In the genomic region with DNA sequence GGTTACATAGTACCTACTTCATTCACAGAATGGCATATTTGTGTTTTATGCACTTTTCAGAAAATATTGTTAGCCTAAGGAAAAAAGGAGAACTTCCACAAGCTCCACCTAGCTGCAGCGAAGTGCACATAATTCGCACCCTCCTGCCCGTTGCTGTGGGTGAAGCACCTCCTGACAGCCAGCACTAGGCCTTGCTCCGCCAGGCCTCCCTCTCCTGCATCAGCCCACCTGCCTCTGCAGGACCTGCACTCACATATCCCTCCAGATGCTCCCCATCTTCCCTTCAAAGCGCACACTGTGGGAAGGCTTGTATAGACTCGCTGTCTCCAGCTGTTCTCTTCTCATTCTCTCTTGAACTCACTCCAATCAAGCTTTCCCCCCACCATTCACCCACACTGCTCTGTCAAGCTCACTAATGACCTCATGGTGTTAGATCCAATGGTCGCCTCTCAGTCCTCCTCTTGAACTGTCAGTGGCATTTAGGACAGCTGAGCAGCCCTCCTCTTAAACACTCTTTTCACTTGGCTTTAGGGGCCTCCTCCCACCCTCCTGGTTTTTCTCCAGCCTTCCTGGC, we compare ENCODE assay signal across 21 cellular contexts. TPM values are rescaled to one million over a fixed set of nuclear protein-coding genes. Genes with fewer than 3 reads are reported as not detected.
DNase-seq lines count a peak whose midpoint lies in the region; ATAC-seq and TF ChIP-seq lines count a peak whose summit lies in the region.
"Had no signal": no experiment of that assay in that cellular context is flagged by ENCODE, and none has a peak within 500 bp of the region (broad histone marks: within the 10 kb centered on the region; RNA-seq: fewer than 3 reads in every experiment).

No MANE protein-coding gene starts in this region.

- H3K27ac Mint-ChIP-seq in WTC11: no peak overlapping the region
- H3K27ac Mint-ChIP-seq: activated naive CD4-positive, alpha-beta T cell treated with anti-CD3 and anti-CD28 coated beads, Interleukin-2, amount 10 ng/mL, durations not matched to agents 7 days and 5 days; CD8-positive, alpha-beta T cell; nephron progenitor cell had no signal

- H3K4me1 Mint-ChIP-seq in WTC11: peaks cover 21% of the 10 kb centered on the region

- H3K36me3 Mint-ChIP-seq in WTC11: no peaks in the 10 kb centered on the region
- H3K36me3 Mint-ChIP-seq: activated naive CD4-positive, alpha-beta T cell treated with anti-CD3 and anti-CD28 coated beads, Interleukin-2, amount 10 ng/mL, durations not matched to agents 7 days and 5 days; CD8-positive, alpha-beta T cell had no signal

- no peak for TF ChIP-seq CTCF in WTC11 (IDR thresholded peaks at IDR 0.05)

- DNase-seq in SKM-1 treated with dmso at 0.1 percent for 144 hours (lab: John Stamatoyannopoulos, UW; ENCODE audit: unreplicated experiment) (peak; percentile 26), SKM-1 (lab: John Stamatoyannopoulos, UW; ENCODE audit: unreplicated experiment) (no peak), Kasumi-1 (lab: John Stamatoyannopoulos, UW) (peak; percentile 64 to 72), WTC11 (ENCODE audit: low spot score) (no peak), retina (peak; percentile 44), NCI-H2227 (lab: John Stamatoyannopoulos, UW; ENCODE audit: unreplicated experiment) (no peak), left lobe of liver (ENCODE audit: low spot score) (no peak), COLO829 (ENCODE audit: low spot score) (no peak)
- DNase-seq: activated CD4-positive, CD25-positive, alpha-beta regulatory T cell treated with anti-CD3 and anti-CD28 coated beads, Interleukin-2, amount 50 U/mL, for 72 hours; activated CD8-positive, alpha-beta memory T cell treated with anti-CD3 and anti-CD28 coated beads, Interleukin-2, amount 50 U/mL, for 4 hours; activated naive CD4-positive, alpha-beta T cell treated with anti-CD3 and anti-CD28 coated beads, Interleukin-2, amount 10 ng/mL, durations not matched to agents 7 days and 5 days; effector memory CD4-positive, alpha-beta T cell; foreskin melanocyte; GM23248; mammary epithelial cell; NCI-H526; nephron progenitor cell; Peyer's patch; T-helper 1 cell; testis had no signal

- H3K27me3 Mint-ChIP-seq in WTC11 (ENCODE audit: low read depth): peaks cover 41% of the 10 kb centered on the region

- H3K4me3 Mint-ChIP-seq in WTC11: no peak overlapping the region
- H3K4me3 Mint-ChIP-seq: activated naive CD4-positive, alpha-beta T cell treated with anti-CD3 and anti-CD28 coated beads, Interleukin-2, amount 10 ng/mL, durations not matched to agents 7 days and 5 days; CD8-positive, alpha-beta T cell; nephron progenitor cell had no signal

- peak; percentile 4; the same call in 1 of the 2 replicates for ATAC-seq in WTC11
- no peak for ATAC-seq in left lobe of liver
- ATAC-seq: CD8-positive, alpha-beta T cell had no signal

- POLR2A ChIA-PET in WTC11 (lab: Charles Lee): interaction anchor here (1.2 kb wide), 1 partner anchor 19 kb away, joined by 3 read pairs; no protein-coding TSS in a partner anchor

- H3K9me3 Mint-ChIP-seq in WTC11: no peaks in the 10 kb centered on the region
- H3K9me3 Mint-ChIP-seq: activated naive CD4-positive, alpha-beta T cell treated with anti-CD3 and anti-CD28 coated beads, Interleukin-2, amount 10 ng/mL, durations not matched to agents 7 days and 5 days; CD8-positive, alpha-beta T cell had no signal

- CTCF ChIA-PET in WTC11 (lab: Charles Lee): interaction anchor here (0.6 to 5.5 kb wide), 8 partner anchors 11 to 248 kb away, joined by 3 to 48 read pairs (median 4); no protein-coding TSS in a partner anchor

TF ChIP-seq in WTC11, 78 proteins besides CTCF, POLR2A, EP300 and RAD21:
- TF ChIP-seq, protein P1, sequence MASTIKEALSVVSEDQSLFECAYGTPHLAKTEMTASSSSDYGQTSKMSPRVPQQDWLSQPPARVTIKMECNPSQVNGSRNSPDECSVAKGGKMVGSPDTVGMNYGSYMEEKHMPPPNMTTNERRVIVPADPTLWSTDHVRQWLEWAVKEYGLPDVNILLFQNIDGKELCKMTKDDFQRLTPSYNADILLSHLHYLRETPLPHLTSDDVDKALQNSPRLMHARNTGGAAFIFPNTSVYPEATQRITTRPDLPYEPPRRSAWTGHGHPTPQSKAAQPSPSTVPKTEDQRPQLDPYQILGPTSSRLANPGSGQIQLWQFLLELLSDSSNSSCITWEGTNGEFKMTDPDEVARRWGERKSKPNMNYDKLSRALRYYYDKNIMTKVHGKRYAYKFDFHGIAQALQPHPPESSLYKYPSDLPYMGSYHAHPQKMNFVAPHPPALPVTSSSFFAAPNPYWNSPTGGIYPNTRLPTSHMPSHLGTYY (CRISPR knock-in tag; IDR thresholded peaks at IDR 0.05): no peak
- TF ChIP-seq, protein P2, sequence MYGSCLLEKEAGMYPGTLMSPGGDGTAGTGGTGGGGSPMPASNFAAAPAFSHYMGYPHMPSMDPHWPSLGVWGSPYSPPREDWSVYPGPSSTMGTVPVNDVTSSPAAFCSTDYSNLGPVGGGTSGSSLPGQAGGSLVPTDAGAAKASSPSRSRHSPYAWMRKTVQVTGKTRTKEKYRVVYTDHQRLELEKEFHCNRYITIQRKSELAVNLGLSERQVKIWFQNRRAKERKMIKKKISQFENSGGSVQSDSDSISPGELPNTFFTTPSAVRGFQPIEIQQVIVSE (CRISPR knock-in tag; IDR thresholded peaks at IDR 0.05; ENCODE audit: borderline replicate concordance): no peak
- TF ChIP-seq GTF2I (CRISPR knock-in tag; conservative IDR thresholded peaks at IDR 0.05): no peak
- no peak for TF ChIP-seq NFYB (CRISPR knock-in tag; conservative IDR thresholded peaks at IDR 0.05; ENCODE audit: low read depth)
- no peak for TF ChIP-seq NR1H2 (CRISPR knock-in tag; IDR thresholded peaks at IDR 0.05)
- TF ChIP-seq, protein P3, sequence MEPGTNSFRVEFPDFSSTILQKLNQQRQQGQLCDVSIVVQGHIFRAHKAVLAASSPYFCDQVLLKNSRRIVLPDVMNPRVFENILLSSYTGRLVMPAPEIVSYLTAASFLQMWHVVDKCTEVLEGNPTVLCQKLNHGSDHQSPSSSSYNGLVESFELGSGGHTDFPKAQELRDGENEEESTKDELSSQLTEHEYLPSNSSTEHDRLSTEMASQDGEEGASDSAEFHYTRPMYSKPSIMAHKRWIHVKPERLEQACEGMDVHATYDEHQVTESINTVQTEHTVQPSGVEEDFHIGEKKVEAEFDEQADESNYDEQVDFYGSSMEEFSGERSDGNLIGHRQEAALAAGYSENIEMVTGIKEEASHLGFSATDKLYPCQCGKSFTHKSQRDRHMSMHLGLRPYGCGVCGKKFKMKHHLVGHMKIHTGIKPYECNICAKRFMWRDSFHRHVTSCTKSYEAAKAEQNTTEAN (CRISPR knock-in tag; IDR thresholded peaks at IDR 0.05): no peak
- no peak for TF ChIP-seq SOX15 (CRISPR knock-in tag; IDR thresholded peaks at IDR 0.05)
- TF ChIP-seq ATF1 (CRISPR knock-in tag; IDR thresholded peaks at IDR 0.05): no peak
- no peak for TF ChIP-seq USF1 (CRISPR knock-in tag; IDR thresholded peaks at IDR 0.05)
- TF ChIP-seq ZNF232 (CRISPR knock-in tag; IDR thresholded peaks at IDR 0.05): no peak
- TF ChIP-seq ZNF317 (CRISPR knock-in tag; IDR thresholded peaks at IDR 0.05; ENCODE audit: borderline replicate concordance, low read depth): no peak

RNA-seq across cellular contexts. Expression of gene GRID1, which starts 20.7 kb away (rescaled TPM):
- 0.21 to 0.50 TPM (median 0.37 TPM) in 3 replicates for total RNA-seq in WTC11 (2021)
- 0.58 TPM for total RNA-seq in left lobe of liver
- total RNA-seq: CD8-positive, alpha-beta T cell; GM23248 had no signal

Comparison
In these comparisons a context has a peak if more than half of its experiments do, and no peak if none do; other contexts are left out.
1. DNase-seq: peak in SKM-1 treated with dmso at 0.1 percent for 144 hours (single experiment), Kasumi-1 (2 of 2) and retina (single experiment); none in SKM-1 (single experiment), WTC11 (single experiment), NCI-H2227 (single experiment), left lobe of liver (single experiment) and COLO829 (single experiment).